13 cellular contexts compared by ENCODE assay signal in genomic region chr13:103130681-103131210, GRCh38.
DNase-seq lines count a peak whose midpoint lies in the region; ATAC-seq lines count a peak whose summit lies in the region.
"Had no signal": no experiment of that assay in that cellular context is flagged by ENCODE, and none has a peak within 500 bp of the region (broad histone marks: within the 10 kb centered on the region; RNA-seq: fewer than 3 reads in every experiment).

No MANE protein-coding gene starts in this region.

- DNase-seq in left colon = no peak
- DNase-seq in AG20443 (ENCODE audit: low spot score) = no peak
- DNase-seq in C1 segment of cervical spinal cord (lab: John Stamatoyannopoulos, UW) = no peak
- DNase-seq in Right ventricle myocardium inferior (ENCODE audit: missing footprints) = no peak
- no peak for DNase-seq in NCI-H146 treated with DMSO at 0.1 percent for 48 hours (lab: John Stamatoyannopoulos, UW; ENCODE audit: unreplicated experiment)
- DNase-seq: activated CD4-positive, alpha-beta memory T cell treated with anti-CD3 and anti-CD28 coated beads for 36 hours; left cardiac atrium; NCI-H1417; SHP77 treated with DMSO at 0.1 percent for 48 hours had no signal

- ATAC-seq in GM18873 (IDR thresholded peaks at IDR 0.05; ENCODE audit: low FRiP score, unreplicated experiment) (peak; percentile 75), HG02588 (IDR thresholded peaks at IDR 0.05; ENCODE audit: unreplicated experiment) (peak; percentile 80), HG03460 (IDR thresholded peaks at IDR 0.05; ENCODE audit: unreplicated experiment) (peak; percentile 74), left colon (peak; percentile 44), Right ventricle myocardium inferior (no peak)
- ATAC-seq: left cardiac atrium, sciatic nerve had no signal

- intact Hi-C loops in left colon (cut with DNase I, micrococcal nuclease) = no loop called here
- intact Hi-C loops in Right ventricle myocardium inferior (cut with DNase I) = no loop called here
